Comparison of ENCODE assay signal across 8 cellular contexts in genomic region chr7:80428161-80429054, GRCh38.
DNase-seq lines count a peak whose midpoint lies in the region; ATAC-seq and TF ChIP-seq lines count a peak whose summit lies in the region.

No MANE protein-coding gene starts in this region.

- CTCF ChIA-PET in BJ (lab: Yijun Ruan, JAX) = interaction anchor here (0.5 to 3.9 kb wide), 40 partner anchors 9 to 1042 kb away, joined by 3 to 41 read pairs (median 4); no protein-coding TSS in a partner anchor

- no peak overlapping the region for H3K4me3 Mint-ChIP-seq in brain

- H3K9me3 Mint-ChIP-seq in brain = peaks cover 0 to under 1% (median 0%) of the 10 kb centered on the region in 5 experiments

- TF ChIP-seq CTCF in BJ (IDR thresholded peaks at IDR 0.05; ENCODE audit: insufficient read depth, low read depth, low read length) (peak; percentile 62), brain (conservative IDR thresholded peaks at IDR 0.05) (peak; percentile 69 to 80), upper lobe of right lung (IDR thresholded peaks at IDR 0.05) (peak; percentile 72)

- peaks cover 3% of the 10 kb centered on the region for H3K27me3 Mint-ChIP-seq in brain

- in situ Hi-C loops in HAP-1 (cut with MboI; ENCODE audit: low sequenced_read_pairs) = loop anchor here (25.0 kb wide), 2 partner anchors 234 to 1034 kb away; no protein-coding TSS in a partner anchor

- H3K4me3 ChIP-seq in BJ (ENCODE audit: low read depth, low read length) (no peak overlapping the region), HAP-1 (no peak overlapping the region), upper lobe of right lung (no peak overlapping the region)

- H3K27ac Mint-ChIP-seq in brain = no peak overlapping the region

- DNase-seq in BJ (ENCODE audit: low read depth) (no peak), HAP-1 (ENCODE audit: low spot score in 2 of 2) (peak; percentile 56 to 90), NCI-H2171 treated with DMSO at 0.1 percent for 48 hours (lab: John Stamatoyannopoulos, UW) (peak; percentile 64), islet precursor cell (peak; percentile 59), upper lobe of right lung (no peak)

- H3K9me3 ChIP-seq in HAP-1 (no peaks in the 10 kb centered on the region; the same call in 1 of the 2 replicates), upper lobe of right lung (no peaks in the 10 kb centered on the region)

- H3K36me3 Mint-ChIP-seq in brain = no peaks in the 10 kb centered on the region

- H3K27ac ChIP-seq in upper lobe of right lung = no peak overlapping the region

- H3K4me1 Mint-ChIP-seq in brain = no peaks in the 10 kb centered on the region

- peak; percentile 90 for ATAC-seq in upper lobe of right lung
- ATAC-seq in GM21825 (IDR thresholded peaks at IDR 0.05; ENCODE audit: unreplicated experiment) = no peak
- no peak for ATAC-seq in HG03571 (IDR thresholded peaks at IDR 0.05; ENCODE audit: unreplicated experiment)

- intact Hi-C loops in upper lobe of right lung (cut with DNase I) = loop anchor here (10.0 kb wide), 1 partner anchor 226 kb away; no protein-coding TSS in a partner anchor

- POLR2A ChIA-PET in BJ (lab: Charles Lee) = no interaction called here

- no peaks in the 10 kb centered on the region for H3K36me3 ChIP-seq in BJ (ENCODE audit: control insufficient read depth, insufficient read depth, low read length)
- H3K36me3 ChIP-seq in HAP-1 (replicated peaks) = 0 out of 2 replicates have a peak, but pooled peaks cover 4% of the 10 kb centered on the region
- H3K36me3 ChIP-seq in upper lobe of right lung = no peaks in the 10 kb centered on the region

- H3K27me3 ChIP-seq in BJ (ENCODE audit: control insufficient read depth, insufficient read depth, low read length) (no peaks in the 10 kb centered on the region), HAP-1 (ENCODE audit: low read depth) (no peaks in the 10 kb centered on the region), upper lobe of right lung (no peaks in the 10 kb centered on the region)

- peaks cover 38% of the 10 kb centered on the region for H3K4me1 ChIP-seq in HAP-1
- H3K4me1 ChIP-seq in upper lobe of right lung = no peaks in the 10 kb centered on the region

Comparison
In these comparisons a context has a peak if more than half of its experiments do, and no peak if none do; other contexts are left out.
1. DNase-seq: peak in HAP-1 (2 of 2), NCI-H2171 treated with DMSO at 0.1 percent for 48 hours (single experiment) and islet precursor cell (single experiment); none in BJ (single experiment) and upper lobe of right lung (single experiment).
2. Peak in every context shown above with its lines, with median percentiles within 50 percentile points of each other: CTCF ChIP-seq.